8 cellular contexts compared by ENCODE assay signal in the genomic region with DNA sequence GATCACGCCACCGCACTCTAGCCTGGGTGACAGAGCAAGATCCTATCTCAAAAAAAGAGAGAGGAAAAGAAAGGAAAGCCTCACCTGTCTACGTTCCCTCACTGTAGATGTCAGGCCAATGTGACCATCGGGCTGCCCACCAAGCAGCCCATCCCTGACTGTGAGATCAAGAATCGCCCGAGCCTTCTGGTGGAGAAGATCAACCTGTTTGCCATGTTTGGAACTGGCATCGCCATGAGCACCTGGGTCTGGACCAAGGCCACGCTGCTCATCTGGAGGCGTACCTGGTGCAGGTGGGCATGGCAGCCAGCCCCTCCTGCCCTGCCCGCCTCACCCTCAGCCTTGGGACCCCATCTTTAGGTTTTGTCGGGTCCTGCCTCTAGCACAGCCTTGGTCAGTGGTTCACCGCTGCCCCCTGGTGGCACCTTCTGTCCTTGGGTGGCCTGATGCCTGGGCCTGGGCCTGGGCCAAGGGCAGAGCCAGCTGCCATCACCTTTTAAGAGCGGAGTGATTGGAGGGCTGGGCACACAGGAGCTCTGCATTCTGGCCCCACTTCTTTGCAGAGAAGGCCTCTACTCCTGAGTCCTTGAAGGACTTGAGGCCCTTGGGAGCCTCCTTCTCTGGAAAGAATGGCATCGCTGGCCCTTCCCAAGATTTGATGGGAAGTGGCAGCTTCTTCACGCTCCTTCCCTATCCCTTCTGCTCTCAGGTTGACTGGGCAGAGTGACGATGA. TPM values are rescaled to one million over a fixed set of nuclear protein-coding genes. Genes with fewer than 3 reads are reported as not detected.
A peak's percentile ranks its signal among the peaks of the same experiment; 100 is the strongest.
DNase-seq lines count a peak whose midpoint lies in the region; ATAC-seq and TF ChIP-seq lines count a peak whose summit lies in the region.

No MANE protein-coding gene starts in this region.

- no peaks in the 10 kb centered on the region for H3K9me3 ChIP-seq in left lung

- DNase-seq in Ammon's horn (ENCODE audit: low spot score) (peak; percentile 80), GM19238 (ENCODE audit: insufficient read length, low spot score) (peak; percentile 83), NCI-H1105 (lab: John Stamatoyannopoulos, UW) (peak; percentile 59), left lung (peak; percentile 67 to 90)
- peak; percentile 46 for DNase-seq in activated CD4-positive, alpha-beta T cell treated with anti-CD3 and anti-CD28 coated beads for 1 hour
- DNase-seq in central memory CD4-positive, alpha-beta T cell: peak; percentile 27
- peak; percentile 42 to 75 (median 46) for DNase-seq in stimulated activated CD4-positive, alpha-beta T cell treated with anti-CD3 and anti-CD28 coated beads, TNF-alpha, amount 100 ng/mL, for 24 hours (ENCODE audit: low read depth in 3 of 3)

- intact Hi-C loops in left lung (cut with DNase I): loop anchor here in 1 of 2 donors (5.0 kb wide), 1 partner anchor 48 kb away; no protein-coding TSS in a partner anchor

- H3K27ac ChIP-seq in left lung: no peak overlapping the region

- H3K4me1 ChIP-seq in left lung: no peaks in the 10 kb centered on the region

- H3K27me3 ChIP-seq in left lung: peaks cover 0 to 16% of the 10 kb centered on the region in 2 donors

- peak; percentile 79 for TF ChIP-seq CTCF in left lung (IDR thresholded peaks at IDR 0.05)

- H3K36me3 ChIP-seq in left lung: no peaks in the 10 kb centered on the region

- no peak overlapping the region for H3K4me3 ChIP-seq in left lung

- ATAC-seq in left lung (peak; percentile 94), HG03521 (IDR thresholded peaks at IDR 0.05; ENCODE audit: unreplicated experiment) (no peak)

RNA-seq across cellular contexts. Expression of gene AHCYL2, which starts 14.4 kb away (rescaled TPM):
- 100 to 1,000 TPM in 1 of 2 donors, 10 to 100 TPM in 1; 61.6 to 219 TPM for total RNA-seq in left lung

RNA-seq across cellular contexts. Expression of gene SMO, which starts 22.0 kb away (rescaled TPM):
- 10 to 100 TPM in 1 of 2 donors, 1 to 10 TPM in 1; 5.1 to 14.7 TPM for total RNA-seq in left lung

Comparison
In these comparisons a context has a peak if more than half of its experiments do, and no peak if none do; other contexts are left out.
1. DNase-seq: peak in every context shown above with its lines; median percentile 83 in GM19238; 80 in Ammon's horn; 78 in left lung; 59 in NCI-H1105; 46 in activated CD4-positive, alpha-beta T cell treated with anti-CD3 and anti-CD28 coated beads for 1 hour; 46 in stimulated activated CD4-positive, alpha-beta T cell treated with anti-CD3 and anti-CD28 coated beads, TNF-alpha, amount 100 ng/mL, for 24 hours; 27 in central memory CD4-positive, alpha-beta T cell.